ENCODE assay signal across 16 cellular contexts in the genomic region with DNA sequence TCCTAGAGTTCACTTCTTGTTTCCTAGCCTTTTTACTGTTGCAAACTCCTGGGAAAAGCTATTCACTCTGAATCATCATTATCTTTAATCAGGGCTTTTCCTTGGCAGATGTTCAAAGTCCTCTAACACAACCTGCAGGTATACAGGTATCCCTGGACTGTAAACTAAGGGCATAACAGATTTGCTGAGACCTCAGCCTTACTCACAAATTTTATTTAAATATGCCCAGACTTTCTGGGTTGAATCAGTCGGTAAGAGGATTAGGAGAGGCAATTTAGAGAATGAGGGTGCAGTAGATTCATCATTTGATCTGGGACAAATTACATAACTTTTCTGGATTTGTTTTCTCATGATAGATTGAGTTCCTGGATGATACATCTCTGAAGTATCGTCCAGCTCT. TPM values are rescaled to one million over a fixed set of nuclear protein-coding genes. Genes with fewer than 3 reads are reported as not detected.
DNase-seq lines count a peak whose midpoint lies in the region; ATAC-seq, FAIRE-seq and TF ChIP-seq lines count a peak whose summit lies in the region.
"Had no signal": no experiment of that assay in that cellular context is flagged by ENCODE, and none has a peak within 500 bp of the region (broad histone marks: within the 10 kb centered on the region; RNA-seq: fewer than 3 reads in every experiment).

No MANE protein-coding gene starts in this region.

- intact Hi-C loops in activated CD4-positive, alpha-beta T cell treated with anti-CD3 and anti-CD28 coated beads, Interleukin-2, amount 10 ng/mL, durations not matched to agents 24 days and 14 days (cut with micrococcal nuclease): no loop called here
- intact Hi-C loops in esophagus squamous epithelium (cut with DNase I) (no loop called here), pancreas (cut with DNase I) (no loop called here)

- H3K23ac ChIP-seq in neuronal stem cell (ENCODE audit: low read depth, low read length, poor library complexity): no peak overlapping the region

- H3K9me3 Mint-ChIP-seq in activated CD4-positive, alpha-beta T cell treated with anti-CD3 and anti-CD28 coated beads, Interleukin-2, amount 10 ng/mL, durations not matched to agents 24 days and 14 days: peaks cover 19% of the 10 kb centered on the region
- H3K9me3 Mint-ChIP-seq in endodermal cell: peaks cover 16% of the 10 kb centered on the region

- no peak overlapping the region for H2BK120ac ChIP-seq in neuronal stem cell (ENCODE audit: low read depth, low read length)

- FAIRE-seq in pancreas (lab: Jason Lieb, UNC): no peak

- 34 to 52% methylated on average over 2 of the region's 2 CpGs for WGBS in esophagus squamous epithelium, 2 donors
- no CpG with 5 or more reads among the region's 2 CpGs for WGBS in neuronal stem cell (ENCODE audit: extremely low coverage in 2 of 2, insufficient read length in 2 of 2, insufficient replicate concordance in 1 of 2), 2 donors
- 70 to 83% methylated on average over 2 of the region's 2 CpGs for WGBS in pancreas, 2 donors
- 93% methylated on average over 2 of the region's 2 CpGs; no CpG with 5 or more reads in 1 of the 2 experiments for whole genome bisulfite sequencing in endodermal cell (ENCODE audit: insufficient coverage in 1 of 2, insufficient read length in 1 of 2), 2 experiments

- H3K4me1 ChIP-seq in esophagus squamous epithelium (peaks cover 0 to 61% (median 18%) of the 10 kb centered on the region in 3 donors), neuronal stem cell (ENCODE audit: control insufficient read depth in 2 of 2, insufficient read depth in 1 of 2, low read depth in 1 of 2, low read length in 2 of 2) (peaks cover 0 to 2% of the 10 kb centered on the region in 2 donors), pancreas (peaks cover 0 to 10% (median 7%) of the 10 kb centered on the region in 3 donors), endodermal cell (ENCODE audit: control insufficient read depth, insufficient read depth, low read length) (no peaks in the 10 kb centered on the region)

- H3K18ac ChIP-seq in neuronal stem cell (ENCODE audit: low read length): no peak overlapping the region

- no peak for TF ChIP-seq CTCF in RWPE1 (conservative IDR thresholded peaks at IDR 0.05; ENCODE audit: low read depth)
- no peak for TF ChIP-seq CTCF in esophagus squamous epithelium (IDR thresholded peaks at IDR 0.05)
- TF ChIP-seq CTCF in pancreas (IDR thresholded peaks at IDR 0.05): no peak
- no peak for TF ChIP-seq CTCF in endodermal cell (conservative IDR thresholded peaks at IDR 0.05)

- CTCF ChIA-PET in RWPE1 (lab: Yijun Ruan, JAX): no interaction called here

- H4K91ac ChIP-seq in neuronal stem cell (ENCODE audit: low read depth, low read length, poor library complexity): no peak overlapping the region

- no peak for TF ChIP-seq POLR2A in esophagus squamous epithelium (IDR thresholded peaks at IDR 0.05)

- H3K36me3 Mint-ChIP-seq in activated CD4-positive, alpha-beta T cell treated with anti-CD3 and anti-CD28 coated beads, Interleukin-2, amount 10 ng/mL, durations not matched to agents 24 days and 14 days (ENCODE audit: low read depth): peaks cover 25% of the 10 kb centered on the region
- H3K36me3 Mint-ChIP-seq in endodermal cell (ENCODE audit: low read depth): peaks cover 2% of the 10 kb centered on the region

- DNase-seq in activated CD4-positive, alpha-beta T cell treated with anti-CD3 and anti-CD28 coated beads, Interleukin-2, amount 10 ng/mL, durations not matched to agents 24 days and 14 days: no peak
- no peak for DNase-seq in activated CD4-positive, alpha-beta T cell treated with anti-CD3 and anti-CD28 coated beads, Interleukin-2, amount 50 U/mL, for 1 hour
- DNase-seq in RWPE1 (ENCODE audit: low spot score): peak; percentile 68
- no peak for DNase-seq in esophagus squamous epithelium (lab: John Stamatoyannopoulos, UW)
- peak; percentile 19 for DNase-seq in renal cortical epithelial cell (ENCODE audit: low read depth)
- no peak for DNase-seq in neuronal stem cell (ENCODE audit: low spot score)
- DNase-seq in pancreas: no peak
- DNase-seq in endodermal cell: no peak
- DNase-seq: activated CD4-positive, alpha-beta T cell treated with anti-CD3 and anti-CD28 coated beads, Interleukin-2, amount 50 U/mL, for 48 hours; cerebellar nuclear complex; NCI-H1092 treated with DMSO at 0.1 percent for 48 hours; NCI-H446 treated with DMSO at 0.1 percent for 48 hours; Peyer's patch; posterior cingulate gyrus; T-helper 1 cell; tibial artery had no signal

- H4K8ac ChIP-seq in neuronal stem cell (ENCODE audit: low read depth, low read length): no peak overlapping the region

- H2BK15ac ChIP-seq in neuronal stem cell (ENCODE audit: low read length): no peak overlapping the region

- no peaks in the 10 kb centered on the region for H3K36me3 ChIP-seq in esophagus squamous epithelium
- H3K36me3 ChIP-seq in neuronal stem cell (replicated peaks in 1 of 2; ENCODE audit: control insufficient read depth in 2 of 2, insufficient read depth in 2 of 2, low read length in 2 of 2): no peaks in the 10 kb centered on the region
- no peaks in the 10 kb centered on the region for H3K36me3 ChIP-seq in pancreas
- H3K36me3 ChIP-seq in endodermal cell (ENCODE audit: control insufficient read depth, insufficient read depth, low read length): no peaks in the 10 kb centered on the region
- H3K36me3 ChIP-seq: Peyer's patch, tibial artery had no signal

- H2AFZ ChIP-seq in neuronal stem cell (ENCODE audit: low read length): no peak overlapping the region

- no peak overlapping the region for H3K4ac ChIP-seq in neuronal stem cell (ENCODE audit: low read length)

- no peak overlapping the region for H3K9ac ChIP-seq in neuronal stem cell (ENCODE audit: low read depth, low read length, poor library complexity)
- H3K9ac ChIP-seq in endodermal cell (ENCODE audit: extremely low read depth, low read length, poor library complexity, severe bottlenecking): no peak overlapping the region

- no peak overlapping the region for H3K4me2 ChIP-seq in neuronal stem cell (ENCODE audit: insufficient read depth, low read length, poor library complexity, severe bottlenecking)

- H3K4me3 Mint-ChIP-seq in activated CD4-positive, alpha-beta T cell treated with anti-CD3 and anti-CD28 coated beads, Interleukin-2, amount 10 ng/mL, durations not matched to agents 24 days and 14 days: peak overlapping the region; percentile 39
- H3K4me3 Mint-ChIP-seq in endodermal cell: no peak overlapping the region

- H3K27ac ChIP-seq in RWPE1: peak overlapping the region; percentile 84
- peak overlapping the region; percentile 43 to 98 (median 81) for H3K27ac ChIP-seq in esophagus squamous epithelium
- H3K27ac ChIP-seq in neuronal stem cell (replicated peaks; ENCODE audit: low read length): no peak overlapping the region
- H3K27ac ChIP-seq in pancreas: no peak overlapping the region
- no peak overlapping the region for H3K27ac ChIP-seq in endodermal cell (ENCODE audit: low read depth, low read length)

- H3K27me3 ChIP-seq in esophagus squamous epithelium: no peaks in the 10 kb centered on the region
- no peaks in the 10 kb centered on the region for H3K27me3 ChIP-seq in neuronal stem cell (ENCODE audit: control insufficient read depth in 3 of 3, insufficient read depth in 3 of 3, low read depth in 1 of 3, low read length in 3 of 3)
- no peaks in the 10 kb centered on the region for H3K27me3 ChIP-seq in pancreas
- H3K27me3 ChIP-seq in endodermal cell (ENCODE audit: control insufficient read depth, insufficient read depth, low read length, poor library complexity, severe bottlenecking): no peaks in the 10 kb centered on the region
- H3K27me3 ChIP-seq: Peyer's patch, tibial artery had no signal

- ATAC-seq in pancreas: no peak

- POLR2A ChIA-PET in RWPE1 (lab: Yijun Ruan, JAX; ENCODE audit: low non-redundant PET): no interaction called here

- H2BK12ac ChIP-seq in neuronal stem cell (ENCODE audit: low read length): no peak overlapping the region

- peaks cover 23% of the 10 kb centered on the region for H3K4me1 Mint-ChIP-seq in activated CD4-positive, alpha-beta T cell treated with anti-CD3 and anti-CD28 coated beads, Interleukin-2, amount 10 ng/mL, durations not matched to agents 24 days and 14 days
- no peaks in the 10 kb centered on the region for H3K4me1 Mint-ChIP-seq in endodermal cell

- H3K79me1 ChIP-seq in neuronal stem cell (ENCODE audit: low read depth, low read length): peaks cover under 1% of the 10 kb centered on the region

- H3K9me3 ChIP-seq in esophagus squamous epithelium: no peaks in the 10 kb centered on the region
- peaks cover 2 to 7% of the 10 kb centered on the region in 2 donors for H3K9me3 ChIP-seq in neuronal stem cell (replicated peaks in 1 of 2; ENCODE audit: control insufficient read depth in 2 of 2, insufficient read depth in 1 of 2, low read depth in 1 of 2, low read length in 2 of 2)
- H3K9me3 ChIP-seq in pancreas: no peaks in the 10 kb centered on the region
- peaks cover 13% of the 10 kb centered on the region for H3K9me3 ChIP-seq in endodermal cell (ENCODE audit: control insufficient read depth, low read length)
- H3K9me3 ChIP-seq: Peyer's patch, tibial artery had no signal

- no peak overlapping the region for H2AK5ac ChIP-seq in neuronal stem cell (ENCODE audit: low read depth, low read length)

- H3K4me3 ChIP-seq in esophagus squamous epithelium: no peak overlapping the region
- H3K4me3 ChIP-seq in neuronal stem cell (ENCODE audit: low read length in 2 of 2): no peak overlapping the region
- H3K4me3 ChIP-seq in pancreas: no peak overlapping the region
- H3K4me3 ChIP-seq in endodermal cell (ENCODE audit: low read length): no peak overlapping the region
- H3K4me3 ChIP-seq: Peyer's patch, tibial artery had no signal

- H2BK5ac ChIP-seq in neuronal stem cell (ENCODE audit: low read length): no peak overlapping the region

- H3K14ac ChIP-seq in neuronal stem cell (ENCODE audit: low read length): no peak overlapping the region

- no peaks in the 10 kb centered on the region for H3K27me3 Mint-ChIP-seq in activated CD4-positive, alpha-beta T cell treated with anti-CD3 and anti-CD28 coated beads, Interleukin-2, amount 10 ng/mL, durations not matched to agents 24 days and 14 days
- H3K27me3 Mint-ChIP-seq in endodermal cell (ENCODE audit: insufficient read depth): no peaks in the 10 kb centered on the region

- peak overlapping the region; percentile 41 for H3K27ac Mint-ChIP-seq in activated CD4-positive, alpha-beta T cell treated with anti-CD3 and anti-CD28 coated beads, Interleukin-2, amount 10 ng/mL, durations not matched to agents 24 days and 14 days
- H3K27ac Mint-ChIP-seq in endodermal cell: no peak overlapping the region

RNA-seq across cellular contexts. Expression of a gene that starts 2.4 kb away (rescaled TPM):
- total RNA-seq in activated CD4-positive, alpha-beta T cell treated with anti-CD3 and anti-CD28 coated beads, Interleukin-2, amount 10 ng/mL, durations not matched to agents 24 days and 14 days: 50.5 and 54.5 TPM in 2 replicates
- total RNA-seq in esophagus squamous epithelium (10 to 100 TPM in 3 of 4 donors, 1 to 10 TPM in 1; 8.2 to 23.1 (median 17.7) TPM), renal cortical epithelial cell (19.5 and 27.6 TPM in 2 replicates), pancreas (10 to 100 TPM in 1 of 6 donors, 1 to 10 TPM in 5; 6.0 to 12.1 (median 7.7) TPM), endodermal cell (10 to 100 TPM; 16.1 to 18.8 TPM)
- polyA plus RNA-seq in neuronal stem cell (2013, experiment 1 of 2): 11.2 TPM
- 11.3 TPM for polyA plus RNA-seq in neuronal stem cell (2013, experiment 2 of 2)
- 1 to 10 TPM; 1.7 to 3.4 TPM for polyA plus RNA-seq in pancreas
- 23.2 TPM for polyA plus RNA-seq in endodermal cell (2013, experiment 1 of 2)
- polyA plus RNA-seq in endodermal cell (2013, experiment 2 of 2): 20.8 TPM

Comparison
In these comparisons a context has a peak if more than half of its experiments do, and no peak if none do; other contexts are left out.
1. DNase-seq: peak in RWPE1 (single experiment) and renal cortical epithelial cell (single experiment); none in activated CD4-positive, alpha-beta T cell treated with anti-CD3 and anti-CD28 coated beads, Interleukin-2, amount 10 ng/mL, durations not matched to agents 24 days and 14 days (single experiment), activated CD4-positive, alpha-beta T cell treated with anti-CD3 and anti-CD28 coated beads, Interleukin-2, amount 50 U/mL, for 1 hour (single experiment), esophagus squamous epithelium (single experiment), neuronal stem cell (single experiment), pancreas (0 of 6) and endodermal cell (single experiment).
2. H3K27ac ChIP-seq: peak in RWPE1 (single experiment) and esophagus squamous epithelium (4 of 4); none in neuronal stem cell (single experiment), pancreas (0 of 4) and endodermal cell (single experiment).